19 cellular contexts compared by ENCODE assay signal in genomic region chr7:121575194-121575766, GRCh38.
"Had no signal": no experiment of that assay in that cellular context is flagged by ENCODE, and none has a peak within 500 bp of the region (broad histone marks: within the 10 kb centered on the region; RNA-seq: fewer than 3 reads in every experiment).

No MANE protein-coding gene starts in this region.

- H3K9me3 Mint-ChIP-seq: activated naive CD4-positive, alpha-beta T cell treated with anti-CD3 and anti-CD28 coated beads, Interleukin-2, amount 50 U/mL, for 24 hours; central memory CD8-positive, alpha-beta T cell; natural killer cell; stimulated activated naive B cell treated with anti-CD40 and anti-IgM and Interleukin-4, amounts not matched to agents 10 μg/mL and 1 μg/mL and 100 μg/mL, for 72 hours had no signal

- H3K27ac Mint-ChIP-seq: activated naive CD4-positive, alpha-beta T cell treated with anti-CD3 and anti-CD28 coated beads, Interleukin-2, amount 50 U/mL, for 24 hours; natural killer cell; stimulated activated naive B cell treated with anti-CD40 and anti-IgM and Interleukin-4, amounts not matched to agents 10 μg/mL and 1 μg/mL and 100 μg/mL, for 72 hours; T-helper 17 cell had no signal

- H3K27me3 Mint-ChIP-seq: brain had no signal

- H3K4me3 Mint-ChIP-seq: activated naive CD4-positive, alpha-beta T cell treated with anti-CD3 and anti-CD28 coated beads, Interleukin-2, amount 50 U/mL, for 24 hours; brain; central memory CD8-positive, alpha-beta T cell; natural killer cell; stimulated activated naive B cell treated with anti-CD40 and anti-IgM and Interleukin-4, amounts not matched to agents 10 μg/mL and 1 μg/mL and 100 μg/mL, for 72 hours; T-helper 17 cell had no signal

- ATAC-seq: activated CD4-positive, CD25-positive, alpha-beta regulatory T cell treated with anti-CD3 and anti-CD28 coated beads, Interleukin-2, amount 50 U/mL, for 24 hours; natural killer cell; right lobe of liver; stimulated activated naive B cell treated with anti-CD40 and anti-IgM and Interleukin-4, amounts not matched to agents 10 μg/mL and 1 μg/mL and 100 μg/mL, for 72 hours; T-helper 17 cell had no signal

- FAIRE-seq: TTC549 had no signal

- H3K4me1 Mint-ChIP-seq: activated naive CD4-positive, alpha-beta T cell treated with anti-CD3 and anti-CD28 coated beads, Interleukin-2, amount 50 U/mL, for 24 hours; central memory CD8-positive, alpha-beta T cell; natural killer cell; stimulated activated naive B cell treated with anti-CD40 and anti-IgM and Interleukin-4, amounts not matched to agents 10 μg/mL and 1 μg/mL and 100 μg/mL, for 72 hours; T-helper 17 cell had no signal

- H3K27me3 ChIP-seq: right lobe of liver, transverse colon had no signal

- H3K27ac ChIP-seq: prostate gland, right lobe of liver, transverse colon had no signal

- H3K36me3 Mint-ChIP-seq: activated naive CD4-positive, alpha-beta T cell treated with anti-CD3 and anti-CD28 coated beads, Interleukin-2, amount 50 U/mL, for 24 hours; brain; natural killer cell; stimulated activated naive B cell treated with anti-CD40 and anti-IgM and Interleukin-4, amounts not matched to agents 10 μg/mL and 1 μg/mL and 100 μg/mL, for 72 hours had no signal

- H3K36me3 ChIP-seq: prostate gland, right lobe of liver, transverse colon had no signal

- H3K4me3 ChIP-seq: prostate gland, right lobe of liver, transverse colon had no signal

- H3K4me1 ChIP-seq: prostate gland, right lobe of liver had no signal

- DNase-seq: activated effector memory CD4-positive, alpha-beta T cell treated with Interleukin-2 at 50 U/mL for 16 hours; amygdala; dermis blood vessel endothelial cell; erythroblast; hypothalamus; natural killer cell; nucleus accumbens; right lobe of liver; stimulated activated CD4-positive, alpha-beta T cell treated with anti-CD3 and anti-CD28 coated beads, Interleukin-2, amount 100 ng/mL, for 24 hours; stimulated activated naive B cell treated with anti-CD40 and anti-IgM and Interleukin-4, amounts not matched to agents 10 μg/mL and 1 μg/mL and 100 μg/mL, for 72 hours; substantia nigra; T-helper 17 cell; transverse colon had no signal

- H3K9me3 ChIP-seq: prostate gland, right lobe of liver, transverse colon had no signal
